Comparison of ENCODE assay signal across 16 cellular contexts in genomic region chr1:228370941-228371740, GRCh38. TPM values are rescaled to one million over a fixed set of nuclear protein-coding genes. Genes with fewer than 3 reads are reported as not detected.
DNase-seq lines count a peak whose midpoint lies in the region; TF ChIP-seq lines count a peak whose summit lies in the region.
"Had no signal": no experiment of that assay in that cellular context is flagged by ENCODE, and none has a peak within 500 bp of the region (broad histone marks: within the 10 kb centered on the region; RNA-seq: fewer than 3 reads in every experiment).

No MANE protein-coding gene starts in this region.

- H3K4me1 ChIP-seq in left ventricle myocardium inferior, result peaks cover 76% of the 10 kb centered on the region

- H3K9me3 ChIP-seq in left ventricle myocardium inferior (replicated peaks), result no peaks in the 10 kb centered on the region

- no peaks in the 10 kb centered on the region for H3K27me3 Mint-ChIP-seq in progenitor cell of endocrine pancreas
- H3K27me3 Mint-ChIP-seq: activated B cell treated with CpG ODN at 0.5 μM for 24 hours; activated naive CD8-positive, alpha-beta T cell treated with anti-CD3 and anti-CD28 coated beads for 36 hours had no signal

- H3K27ac ChIP-seq in left ventricle myocardium inferior (replicated peaks), result peak overlapping the region; percentile 95
- H3K27ac ChIP-seq: epithelial cell of prostate had no signal

- no peaks in the 10 kb centered on the region for H3K36me3 Mint-ChIP-seq in progenitor cell of endocrine pancreas (ENCODE audit: insufficient read depth)
- H3K36me3 Mint-ChIP-seq: activated naive CD8-positive, alpha-beta T cell treated with anti-CD3 and anti-CD28 coated beads for 36 hours had no signal

- no peak overlapping the region for H3K4me3 Mint-ChIP-seq in progenitor cell of endocrine pancreas (ENCODE audit: low read depth)
- H3K4me3 Mint-ChIP-seq: activated B cell treated with CpG ODN at 0.5 μM for 24 hours; activated naive CD8-positive, alpha-beta T cell treated with anti-CD3 and anti-CD28 coated beads for 36 hours had no signal

- H3K9me3 Mint-ChIP-seq in progenitor cell of endocrine pancreas (ENCODE audit: low read depth), result no peaks in the 10 kb centered on the region
- H3K9me3 Mint-ChIP-seq: activated B cell treated with CpG ODN at 0.5 μM for 24 hours; activated naive CD8-positive, alpha-beta T cell treated with anti-CD3 and anti-CD28 coated beads for 36 hours had no signal

- H3K27me3 ChIP-seq in left ventricle myocardium inferior (ENCODE audit: low read depth), result peaks cover 31% of the 10 kb centered on the region

- no peak overlapping the region for H3K27ac Mint-ChIP-seq in progenitor cell of endocrine pancreas
- H3K27ac Mint-ChIP-seq: activated B cell treated with CpG ODN at 0.5 μM for 24 hours; activated naive CD8-positive, alpha-beta T cell treated with anti-CD3 and anti-CD28 coated beads for 36 hours had no signal

- intact Hi-C loops in left ventricle myocardium inferior (cut with micrococcal nuclease), result no loop called here

- TF ChIP-seq CTCF in left ventricle myocardium inferior (IDR thresholded peaks at IDR 0.05; ENCODE audit: borderline replicate concordance), result no peak
- TF ChIP-seq CTCF in progenitor cell of endocrine pancreas (IDR thresholded peaks at IDR 0.05; ENCODE audit: unreplicated experiment), result no peak

- peaks cover 11% of the 10 kb centered on the region for H3K36me3 ChIP-seq in left ventricle myocardium inferior

- H3K4me1 Mint-ChIP-seq in progenitor cell of endocrine pancreas (ENCODE audit: low read depth), result peaks cover 11% of the 10 kb centered on the region
- H3K4me1 Mint-ChIP-seq: activated B cell treated with CpG ODN at 0.5 μM for 24 hours; activated naive CD8-positive, alpha-beta T cell treated with anti-CD3 and anti-CD28 coated beads for 36 hours had no signal

- H3K4me3 ChIP-seq in left ventricle myocardium inferior, result peak overlapping the region; percentile 67

- DNase-seq in 8988T, result peak; percentile 14
- peak; percentile 15 for DNase-seq in DMS53 treated with DMSO at 0.1 percent for 48 hours (lab: John Stamatoyannopoulos, UW; ENCODE audit: unreplicated experiment)
- DNase-seq in NCI-H69 (lab: John Stamatoyannopoulos, UW), result peak; percentile 49
- DNase-seq in left ventricle myocardium inferior, result peak; percentile 82
- no peak for DNase-seq in stimulated activated naive CD4-positive, alpha-beta T cell (lab: John Stamatoyannopoulos, UW)
- DNase-seq in progenitor cell of endocrine pancreas (ENCODE audit: low spot score, unreplicated experiment), result no peak
- DNase-seq in GM03348 (ENCODE audit: low spot score), result no peak
- no peak for DNase-seq in LoVo (ENCODE audit: low spot score)
- DNase-seq: activated B cell treated with CpG ODN at 0.5 μM for 24 hours; activated naive CD8-positive, alpha-beta T cell treated with anti-CD3 and anti-CD28 coated beads for 36 hours; cerebellar nuclear complex; kidney glomerular epithelial cell; NK-92 treated with Interleukin-12 subunit alpha and Interleukin-12 subunit beta, amount 100 ng/mL, for 24 hours; stimulated activated CD4-positive, alpha-beta T cell treated with anti-CD3 and anti-CD28 coated beads, Interleukin-4, amount 100 ng/mL, for 4 hours; stimulated activated naive CD4-positive, alpha-beta T cell treated with Interleukin-2 at 50 U/mL for 16 hours had no signal

RNA-seq across cellular contexts. Expression of gene TRIM11, which starts 35.5 kb away (rescaled TPM):
- total RNA-seq in left ventricle myocardium inferior (6.2 TPM), progenitor cell of endocrine pancreas (41.1 and 42.4 TPM in 2 replicates)

RNA-seq across cellular contexts. Expression of gene TRIM17, which starts 45.5 kb away (rescaled TPM):
- total RNA-seq in left ventricle myocardium inferior (0.36 TPM), progenitor cell of endocrine pancreas (20.5 and 20.8 TPM in 2 replicates)
- total RNA-seq: activated B cell treated with CpG ODN at 0.5 μM for 24 hours had no signal

Comparison
In these comparisons a context has a peak if more than half of its experiments do, and no peak if none do; other contexts are left out.
1. DNase-seq: peak in 8988T (single experiment), DMS53 treated with DMSO at 0.1 percent for 48 hours (single experiment), NCI-H69 (single experiment) and left ventricle myocardium inferior (single experiment); none in stimulated activated naive CD4-positive, alpha-beta T cell (0 of 6), progenitor cell of endocrine pancreas (single experiment), GM03348 (single experiment) and LoVo (single experiment).
2. RNA of gene TRIM17, which starts 45.5 kb away (total RNA-seq): 20.5 to 20.8 TPM in progenitor cell of endocrine pancreas; 0.36 TPM in left ventricle myocardium inferior (single experiment); every median in the first group is over 10 times any median in the second.